Comparison of ENCODE assay signal across 8 cellular contexts in the genomic region with DNA sequence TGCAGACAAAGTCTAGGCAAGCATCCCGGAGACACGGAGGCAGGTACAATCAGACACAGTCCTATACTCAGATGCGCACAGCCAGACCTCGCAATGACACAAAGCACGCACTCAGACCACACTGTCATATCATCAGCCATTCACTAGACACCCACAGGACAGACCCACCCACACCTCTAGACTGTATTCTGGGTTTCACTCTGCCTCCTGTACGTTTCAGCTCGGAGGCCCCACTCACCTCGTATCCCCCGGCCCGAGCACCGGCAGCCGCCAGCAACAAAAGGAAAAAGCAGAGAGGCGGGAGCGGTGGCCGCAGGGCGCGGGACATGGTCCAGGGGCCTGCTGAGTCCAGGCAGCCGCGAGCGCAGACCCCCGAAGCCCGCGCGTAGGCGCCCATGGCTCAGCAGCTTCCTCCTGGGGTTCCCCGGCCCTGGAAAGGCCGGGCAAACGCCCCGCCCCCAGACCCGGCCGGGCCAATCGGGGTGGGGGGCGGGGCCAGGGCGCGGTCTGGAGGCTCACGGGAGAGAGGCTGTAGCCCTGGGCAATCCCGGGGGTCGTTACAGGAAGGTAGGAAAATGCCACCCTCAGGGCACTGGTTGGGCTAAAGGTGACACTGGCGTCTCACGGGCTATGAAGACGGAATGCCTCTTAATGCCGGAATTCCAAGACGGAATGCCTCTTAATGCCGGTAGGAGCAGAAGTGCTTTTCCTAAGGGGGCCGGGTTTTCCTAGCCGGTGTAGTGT.
DNase-seq lines count a peak whose midpoint lies in the region; ATAC-seq and TF ChIP-seq lines count a peak whose summit lies in the region.

A gene (minus strand): TSS at position 438 of the 744 bp plus-strand sequence. CDS start 41 bp downstream, at position 397.
A gene with protein sequence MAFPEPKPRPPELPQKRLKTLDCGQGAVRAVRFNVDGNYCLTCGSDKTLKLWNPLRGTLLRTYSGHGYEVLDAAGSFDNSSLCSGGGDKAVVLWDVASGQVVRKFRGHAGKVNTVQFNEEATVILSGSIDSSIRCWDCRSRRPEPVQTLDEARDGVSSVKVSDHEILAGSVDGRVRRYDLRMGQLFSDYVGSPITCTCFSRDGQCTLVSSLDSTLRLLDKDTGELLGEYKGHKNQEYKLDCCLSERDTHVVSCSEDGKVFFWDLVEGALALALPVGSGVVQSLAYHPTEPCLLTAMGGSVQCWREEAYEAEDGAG (plus strand): TSS at position 503 of the 744 bp plus-strand sequence. CDS start 2,984 bp downstream, outside the sequence.

- H3K36me3 ChIP-seq in ACC112 (ENCODE audit: insufficient read depth, low read length) = no peaks in the 10 kb centered on the region
- H3K36me3 ChIP-seq in mucosa of rectum (ENCODE audit: control insufficient read depth in 2 of 2, insufficient read depth in 2 of 2, low read length in 2 of 2) = peaks cover 10 to 23% of the 10 kb centered on the region in 2 donors

- DNase-seq in HUDEP-2 (lab: John Stamatoyannopoulos, UW; ENCODE audit: unreplicated experiment in 76 of 76) (peak in 65 of 76 experiments; percentile 3 to 84 (median 65)), OCI-M1 (lab: John Stamatoyannopoulos, UW) (peak; percentile 77), activated T-cell treated with anti-CD3 and anti-CD28 coated beads for 4 hours (peak; percentile 75), erythroblast (lab: John Stamatoyannopoulos, UW) (peak; percentile 78 to 88)
- peak; percentile 38 to 71 for DNase-seq in stimulated activated CD8-positive, alpha-beta memory T cell treated with anti-CD3 and anti-CD28 coated beads, Interleukin-4, amount 100 ng/mL, for 4 hours (ENCODE audit: low read depth in 2 of 2, low spot score in 1 of 2)

- H3K79me2 ChIP-seq in ACC112 (ENCODE audit: control insufficient read depth, insufficient read depth, low read length, unreplicated experiment) = peaks cover 22% of the 10 kb centered on the region

- H3K4me1 ChIP-seq in ACC112 (ENCODE audit: control insufficient read depth, insufficient read depth, low read length, unreplicated experiment) = peaks cover 22% of the 10 kb centered on the region
- peaks cover 34 to 37% of the 10 kb centered on the region in 2 donors for H3K4me1 ChIP-seq in mucosa of rectum (ENCODE audit: control insufficient read depth in 2 of 2, insufficient read depth in 2 of 2, low read length in 2 of 2)

- H3K9me3 ChIP-seq in mucosa of rectum (ENCODE audit: control insufficient read depth in 2 of 2, low read length in 2 of 2) = no peaks in the 10 kb centered on the region

- peak; percentile 47 for ATAC-seq in GM18907 (IDR thresholded peaks at IDR 0.05; ENCODE audit: unreplicated experiment)

- H3K27ac ChIP-seq in ACC112 (ENCODE audit: low read depth, low read length) (peak within 1 kb of the TSS; percentile 19; the same call in 1 of the 2 replicates), mucosa of rectum (ENCODE audit: low read depth in 2 of 2, low read length in 2 of 2) (peak within 1 kb of the TSS; percentile 31 to 64)

- H3K27me3 ChIP-seq in ACC112 (ENCODE audit: insufficient read depth, low read length) (no peaks in the 10 kb centered on the region), mucosa of rectum (ENCODE audit: control insufficient read depth in 2 of 2, insufficient read depth in 2 of 2, low read length in 2 of 2) (no peaks in the 10 kb centered on the region)

- H3K9ac ChIP-seq in mucosa of rectum (ENCODE audit: low read depth in 1 of 2, low read length in 2 of 2) = peak within 1 kb of the TSS; percentile 73 to 81

- peak within 1 kb of the TSS; percentile 97 for H3K4me3 ChIP-seq in ACC112 (ENCODE audit: low read depth, low read length)
- H3K4me3 ChIP-seq in mucosa of rectum (ENCODE audit: low read length in 2 of 2) = peak within 1 kb of the TSS; percentile 87 to 91

- TF ChIP-seq POLR2A in erythroblast (IDR thresholded peaks at IDR 0.05; ENCODE audit: low read length) = peak; percentile 35

- peak within 1 kb of the TSS; percentile 97 for H2AFZ ChIP-seq in ACC112 (ENCODE audit: low read length, unreplicated experiment)

Comparison
In these comparisons a context has a peak if more than half of its experiments do, and no peak if none do; other contexts are left out.
1. Peak in every context shown above with its lines: DNase-seq, ATAC-seq, H3K4me3 ChIP-seq and H3K27ac ChIP-seq.